Comparison of ENCODE assay signal across 8 cellular contexts in the genomic region with DNA sequence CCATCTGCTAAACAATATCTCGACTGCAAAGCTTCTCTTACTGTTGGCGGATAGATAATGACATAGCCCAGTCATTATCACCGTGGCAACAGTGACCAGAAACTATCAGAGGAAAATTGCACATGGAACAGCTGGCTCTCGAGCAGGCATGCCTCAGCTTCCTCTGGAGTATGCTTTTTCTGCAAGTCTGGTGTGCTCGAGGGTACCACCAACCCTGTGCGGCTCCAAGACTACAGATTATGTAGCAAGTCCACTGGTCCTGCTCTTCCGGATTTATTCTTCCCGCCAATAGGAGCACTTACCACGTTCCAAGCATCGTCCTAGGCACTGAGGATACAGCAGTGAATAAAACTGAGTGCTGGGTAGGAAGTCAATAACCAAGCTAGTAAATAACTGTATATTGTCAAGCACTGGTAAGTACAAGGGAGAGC. TPM values are rescaled to one million over a fixed set of nuclear protein-coding genes. Genes with fewer than 3 reads are reported as not detected.
DNase-seq lines count a peak whose midpoint lies in the region; ATAC-seq and TF ChIP-seq lines count a peak whose summit lies in the region.

No MANE protein-coding gene starts in this region.

- H3K9me3 ChIP-seq in CD4-positive, alpha-beta memory T cell (ENCODE audit: control insufficient read depth in 1 of 2, low read length in 2 of 2) = no peaks in the 10 kb centered on the region
- no peaks in the 10 kb centered on the region for H3K9me3 ChIP-seq in SJSA1 (replicated peaks)
- H3K9me3 ChIP-seq in neuronal stem cell (replicated peaks in 1 of 2; ENCODE audit: control insufficient read depth in 2 of 2, insufficient read depth in 1 of 2, low read depth in 1 of 2, low read length in 2 of 2) = no peaks in the 10 kb centered on the region

- TF ChIP-seq CTCF in endothelial cell (IDR thresholded peaks at IDR 0.05; ENCODE audit: unreplicated experiment) = no peak

- no peak overlapping the region for H2BK120ac ChIP-seq in neuronal stem cell (ENCODE audit: low read depth, low read length)

- peak overlapping the region; percentile 77 for H3K27ac ChIP-seq in CD4-positive, alpha-beta memory T cell (ENCODE audit: low read depth, low read length)
- peak overlapping the region; percentile 86 for H3K27ac ChIP-seq in SJSA1
- H3K27ac ChIP-seq in neuronal stem cell (replicated peaks; ENCODE audit: low read length) = no peak overlapping the region

- no peak overlapping the region for H4K8ac ChIP-seq in neuronal stem cell (ENCODE audit: low read depth, low read length)

- peak overlapping the region; percentile 91 to 99 (median 94) for H3K27ac Mint-ChIP-seq in CD4-positive, alpha-beta memory T cell
- H3K27ac Mint-ChIP-seq in IgD-negative memory B cell = peak overlapping the region; percentile 81 to 98 (median 83)
- H3K27ac Mint-ChIP-seq in endothelial cell (ENCODE audit: unreplicated experiment) = peak overlapping the region; percentile 92

- no peak overlapping the region for H3K18ac ChIP-seq in neuronal stem cell (ENCODE audit: low read length)

- H3K23ac ChIP-seq in neuronal stem cell (ENCODE audit: low read depth, low read length, poor library complexity) = no peak overlapping the region

- no peak overlapping the region for H2AK5ac ChIP-seq in neuronal stem cell (ENCODE audit: low read depth, low read length)

- H2BK5ac ChIP-seq in neuronal stem cell (ENCODE audit: low read length) = no peak overlapping the region

- H4K91ac ChIP-seq in neuronal stem cell (ENCODE audit: low read depth, low read length, poor library complexity) = no peak overlapping the region

- no peaks in the 10 kb centered on the region for H3K36me3 ChIP-seq in CD4-positive, alpha-beta memory T cell (ENCODE audit: insufficient read depth, low read length)
- H3K36me3 ChIP-seq in SJSA1 (peaks cover 31% of the 10 kb centered on the region), neuronal stem cell (replicated peaks in 1 of 2; ENCODE audit: control insufficient read depth in 2 of 2, insufficient read depth in 2 of 2, low read length in 2 of 2) (peaks cover 2 to 42% of the 10 kb centered on the region in 2 donors)

- POLR2A ChIA-PET in CD4-positive, alpha-beta memory T cell (lab: Charles Lee; ENCODE audit: partially characterized antibody) = interaction anchor here (0.8 to 4.9 kb wide), 9 partner anchors 10 to 116 kb away, joined by 3 to 65 read pairs (median 12); partner anchors contain the start of gene SYNE3

- peak in 1 of 5 donors; percentile 55 for DNase-seq in CD4-positive, alpha-beta memory T cell
- DNase-seq in SJSA1 (ENCODE audit: low read depth in 1 of 2, low spot score in 2 of 2) (peak in 1 of 2 experiments; percentile 12), endothelial cell (ENCODE audit: low spot score) (no peak), neuronal stem cell (ENCODE audit: low spot score) (no peak)
- no peak for DNase-seq in NK-92 treated with Interleukin-12 subunit alpha and Interleukin-12 subunit beta, amount 100 ng/mL, for 24 hours (lab: John Stamatoyannopoulos, UW)

- H3K14ac ChIP-seq in neuronal stem cell (ENCODE audit: low read length) = no peak overlapping the region

- H3K4me1 Mint-ChIP-seq in CD4-positive, alpha-beta memory T cell = peaks cover 48 to 83% (median 62%) of the 10 kb centered on the region in 4 donors
- H3K4me1 Mint-ChIP-seq in IgD-negative memory B cell = peaks cover 23 to 47% (median 40%) of the 10 kb centered on the region in 3 donors
- peaks cover 8% of the 10 kb centered on the region for H3K4me1 Mint-ChIP-seq in endothelial cell (ENCODE audit: unreplicated experiment)

- no peak overlapping the region for H2BK12ac ChIP-seq in neuronal stem cell (ENCODE audit: low read length)

- ATAC-seq in HG02870 (IDR thresholded peaks at IDR 0.05; ENCODE audit: unreplicated experiment) (no peak), GM21529 (IDR thresholded peaks at IDR 0.05; ENCODE audit: unreplicated experiment) (no peak)

- H3K36me3 Mint-ChIP-seq in CD4-positive, alpha-beta memory T cell = peaks cover 9 to 18% of the 10 kb centered on the region in 2 donors
- H3K36me3 Mint-ChIP-seq in IgD-negative memory B cell (peaks cover 2% of the 10 kb centered on the region), endothelial cell (ENCODE audit: low read depth, unreplicated experiment) (peaks cover 3% of the 10 kb centered on the region)

- peak overlapping the region; percentile 90 for H2AFZ ChIP-seq in neuronal stem cell (ENCODE audit: low read length)

- H3K4ac ChIP-seq in neuronal stem cell (ENCODE audit: low read length) = no peak overlapping the region

- no peaks in the 10 kb centered on the region for H3K27me3 Mint-ChIP-seq in CD4-positive, alpha-beta memory T cell
- H3K27me3 Mint-ChIP-seq in IgD-negative memory B cell = no peaks in the 10 kb centered on the region
- H3K27me3 Mint-ChIP-seq in endothelial cell (ENCODE audit: unreplicated experiment) = peaks cover 5% of the 10 kb centered on the region

- CTCF ChIA-PET in CD4-positive, alpha-beta memory T cell (lab: Charles Lee; ENCODE audit: partially characterized antibody) = interaction anchor here (1.1 to 25.2 kb wide), 5 partner anchors 10 to 106 kb away, joined by 3 to 845 read pairs (median 10); no protein-coding TSS in a partner anchor

- intact Hi-C loops in CD4-positive, alpha-beta memory T cell (cut with micrococcal nuclease) = no loop called here

- peaks cover 0 to 3% (median 0%) of the 10 kb centered on the region in 8 donors for H3K9me3 Mint-ChIP-seq in CD4-positive, alpha-beta memory T cell
- no peaks in the 10 kb centered on the region for H3K9me3 Mint-ChIP-seq in IgD-negative memory B cell
- no peaks in the 10 kb centered on the region for H3K9me3 Mint-ChIP-seq in endothelial cell (ENCODE audit: unreplicated experiment)

- H3K4me1 ChIP-seq in CD4-positive, alpha-beta memory T cell (ENCODE audit: insufficient read depth, low read length) = peaks cover 50% of the 10 kb centered on the region
- H3K4me1 ChIP-seq in SJSA1 (replicated peaks) (peaks cover 43% of the 10 kb centered on the region), neuronal stem cell (ENCODE audit: control insufficient read depth in 2 of 2, insufficient read depth in 1 of 2, low read depth in 1 of 2, low read length in 2 of 2) (peaks cover 20 to 33% of the 10 kb centered on the region in 2 donors)

- H3K4me2 ChIP-seq in neuronal stem cell (ENCODE audit: insufficient read depth, low read length, poor library complexity, severe bottlenecking) = peak overlapping the region; percentile 76

- H3K4me3 ChIP-seq in CD4-positive, alpha-beta memory T cell (ENCODE audit: low read length in 2 of 2) = peak overlapping the region; percentile 45 to 76
- H3K4me3 ChIP-seq in SJSA1 (peak overlapping the region; percentile 86), neuronal stem cell (ENCODE audit: low read length in 2 of 2) (peak overlapping the region; percentile 78 to 97)

- no CpG with 5 or more reads among the region's 10 CpGs for WGBS in neuronal stem cell (ENCODE audit: extremely low coverage in 2 of 2, insufficient read length in 2 of 2, insufficient replicate concordance in 1 of 2), 2 donors

- H3K27me3 ChIP-seq in CD4-positive, alpha-beta memory T cell (ENCODE audit: insufficient read depth, low read length) = no peaks in the 10 kb centered on the region
- H3K27me3 ChIP-seq in SJSA1 (replicated peaks) (no peaks in the 10 kb centered on the region), neuronal stem cell (ENCODE audit: control insufficient read depth in 3 of 3, insufficient read depth in 3 of 3, low read depth in 1 of 3, low read length in 3 of 3) (no peaks in the 10 kb centered on the region)

- H3K4me3 Mint-ChIP-seq in CD4-positive, alpha-beta memory T cell = peak overlapping the region; percentile 88 to 97 (median 92)
- H3K4me3 Mint-ChIP-seq in IgD-negative memory B cell (peak overlapping the region; percentile 82 to 95 (median 92)), endothelial cell (ENCODE audit: unreplicated experiment) (peak overlapping the region; percentile 94)

- no peak overlapping the region for H2BK15ac ChIP-seq in neuronal stem cell (ENCODE audit: low read length)

- no peak overlapping the region for H3K9ac ChIP-seq in neuronal stem cell (ENCODE audit: low read depth, low read length, poor library complexity)

- H3K79me1 ChIP-seq in neuronal stem cell (ENCODE audit: low read depth, low read length) = peaks cover 12% of the 10 kb centered on the region

RNA-seq across cellular contexts. Expression of gene GLRX5, which starts 1.4 kb away (rescaled TPM):
- 10 to 100 TPM; 17.6 to 18.7 TPM for total RNA-seq in CD4-positive, alpha-beta memory T cell
- polyA plus RNA-seq in CD4-positive, alpha-beta memory T cell = 10 to 100 TPM; 60.3 to 74.7 TPM
- 34.5 TPM for polyA plus RNA-seq in IgD-negative memory B cell
- total RNA-seq in SJSA1 (2014; rRNA removed; shearing (Covaris generic)) = 56.2 and 82.3 TPM in 2 replicates
- total RNA-seq in endothelial cell (ENCODE audit: unreplicated experiment) = 40.3 TPM
- 77.4 TPM for polyA plus RNA-seq in neuronal stem cell (2013, experiment 1 of 2)
- polyA plus RNA-seq in neuronal stem cell (2013, experiment 2 of 2) = 74.7 TPM

RNA-seq across cellular contexts. Expression of gene SYNE3, which starts 17.0 kb away (rescaled TPM):
- 10 to 100 TPM; 47.7 to 52.2 TPM for total RNA-seq in CD4-positive, alpha-beta memory T cell
- polyA plus RNA-seq in CD4-positive, alpha-beta memory T cell = 1 to 10 TPM; 4.3 to 9.0 TPM
- polyA plus RNA-seq in IgD-negative memory B cell = 8.8 TPM
- total RNA-seq in SJSA1 (2014; rRNA removed; shearing (Covaris generic)) = 8.3 and 11.5 TPM in 2 replicates
- 0.62 TPM for total RNA-seq in endothelial cell (ENCODE audit: unreplicated experiment)
- 0.06 TPM for polyA plus RNA-seq in neuronal stem cell (2013, experiment 1 of 2)
- polyA plus RNA-seq in neuronal stem cell (2013, experiment 2 of 2) = 0.07 TPM
